ENCODE assay signal across 5 cellular contexts in genomic region chr17:81584771-81585170, GRCh38. TPM values are rescaled to one million over a fixed set of nuclear protein-coding genes. Genes with fewer than 3 reads are reported as not detected.
"Had no signal": no experiment of that assay in that cellular context is flagged by ENCODE, and none has a peak within 500 bp of the region (broad histone marks: within the 10 kb centered on the region; RNA-seq: fewer than 3 reads in every experiment).

No MANE protein-coding gene starts in this region.

RNA-seq across cellular contexts. Expression of gene TSPAN10, which starts 52.2 kb away (rescaled TPM):
- total RNA-seq: right atrium auricular region, stomach, vagina had no signal
- polyA plus RNA-seq: neural cell had no signal

RNA-seq across cellular contexts. Expression of gene FSCN2, which starts 56.6 kb away (rescaled TPM):
- polyA plus RNA-seq: naive thymus-derived CD8-positive, alpha-beta T cell had no signal
